17 cellular contexts compared by ENCODE assay signal in genomic region chr12:45112306-45112705, GRCh38.
DNase-seq lines count a peak whose midpoint lies in the region; ATAC-seq and TF ChIP-seq lines count a peak whose summit lies in the region.
"Had no signal": no experiment of that assay in that cellular context is flagged by ENCODE, and none has a peak within 500 bp of the region (broad histone marks: within the 10 kb centered on the region; RNA-seq: fewer than 3 reads in every experiment).

No MANE protein-coding gene starts in this region.

- H3K27ac ChIP-seq in RWPE1 = no peak overlapping the region
- no peak overlapping the region for H3K27ac ChIP-seq in CD4-positive, alpha-beta T cell (ENCODE audit: low read depth, low read length)
- H3K27ac ChIP-seq: BLaER1 had no signal

- no peak for TF ChIP-seq CTCF in RWPE1 (conservative IDR thresholded peaks at IDR 0.05; ENCODE audit: low read depth)
- TF ChIP-seq CTCF in epithelial cell of esophagus (IDR thresholded peaks at IDR 0.05; ENCODE audit: insufficient read depth, low read depth, low read length, missing control alignments) = no peak
- no peak for TF ChIP-seq CTCF in CD4-positive, alpha-beta T cell (IDR thresholded peaks at IDR 0.05)

- peak; percentile 3 for DNase-seq in RWPE1 (ENCODE audit: low spot score)
- DNase-seq in epithelial cell of esophagus (ENCODE audit: low read depth) = peak; percentile 45
- no peak for DNase-seq in occipital lobe (lab: John Stamatoyannopoulos, UW)
- DNase-seq in CD4-positive, alpha-beta T cell = no peak
- no peak for DNase-seq in kidney glomerular epithelial cell (lab: John Stamatoyannopoulos, UW)
- DNase-seq: 8988T; ACHN; BE2C; C1 segment of cervical spinal cord; Caco-2; Calu3; CD4-positive, CD25-positive, alpha-beta regulatory T cell; CD8-positive, alpha-beta T cell; DMS79 treated with DMSO at 0.1 percent for 48 hours; GF-D8 had no signal

- H3K27me3 ChIP-seq in CD4-positive, alpha-beta T cell (ENCODE audit: control insufficient read depth, insufficient read depth, low read length) = no peaks in the 10 kb centered on the region
- H3K27me3 ChIP-seq: BE2C, BLaER1 had no signal

- no peaks in the 10 kb centered on the region for H3K4me1 Mint-ChIP-seq in CD4-positive, alpha-beta T cell (ENCODE audit: low read depth)
- H3K4me1 Mint-ChIP-seq: CD14-positive monocyte; CD4-positive, CD25-positive, alpha-beta regulatory T cell had no signal

- no peak overlapping the region for H3K27ac Mint-ChIP-seq in CD4-positive, alpha-beta T cell
- H3K27ac Mint-ChIP-seq: CD14-positive monocyte; CD4-positive, CD25-positive, alpha-beta regulatory T cell; CD8-positive, alpha-beta T cell had no signal

- no peak overlapping the region for H3K4me3 ChIP-seq in epithelial cell of esophagus (ENCODE audit: low read length)
- H3K4me3 ChIP-seq: BLaER1 had no signal

- H3K36me3 Mint-ChIP-seq in CD4-positive, alpha-beta T cell (ENCODE audit: low read depth) = no peaks in the 10 kb centered on the region
- H3K36me3 Mint-ChIP-seq: CD14-positive monocyte; CD4-positive, CD25-positive, alpha-beta regulatory T cell; CD8-positive, alpha-beta T cell had no signal

- H3K9me3 ChIP-seq in CD4-positive, alpha-beta T cell (ENCODE audit: control insufficient read depth, low read length) = no peaks in the 10 kb centered on the region
- H3K9me3 ChIP-seq: BE2C, Caco-2 had no signal

- POLR2A ChIA-PET in RWPE1 (lab: Yijun Ruan, JAX; ENCODE audit: low non-redundant PET) = no interaction called here
- POLR2A ChIA-PET in CD4-positive, alpha-beta T cell (lab: Charles Lee) = interaction anchor here (0.6 kb wide), 1 partner anchor 23 kb away, joined by 3 read pairs; no protein-coding TSS in a partner anchor

- CTCF ChIA-PET in RWPE1 (lab: Yijun Ruan, JAX) = no interaction called here
- CTCF ChIA-PET in CD4-positive, alpha-beta T cell (lab: Charles Lee) = no interaction called here

- no peak overlapping the region for H3K4me3 Mint-ChIP-seq in CD4-positive, alpha-beta T cell
- H3K4me3 Mint-ChIP-seq: CD14-positive monocyte; CD8-positive, alpha-beta T cell had no signal

- ATAC-seq in CD4-positive, alpha-beta T cell (ENCODE audit: poor library complexity) = no peak
- ATAC-seq: CD8-positive, alpha-beta T cell had no signal

- intact Hi-C loops in CD4-positive, alpha-beta T cell (cut with DNase I, micrococcal nuclease) = no loop called here

- H3K27me3 Mint-ChIP-seq in CD4-positive, alpha-beta T cell = peaks cover 24% of the 10 kb centered on the region

- H3K9me3 Mint-ChIP-seq in CD4-positive, alpha-beta T cell = peaks cover 5% of the 10 kb centered on the region
- H3K9me3 Mint-ChIP-seq: CD8-positive, alpha-beta T cell had no signal

Comparison
In these comparisons a context has a peak if more than half of its experiments do, and no peak if none do; other contexts are left out.
1. DNase-seq: peak in RWPE1 (single experiment) and epithelial cell of esophagus (single experiment); none in occipital lobe (single experiment), CD4-positive, alpha-beta T cell (0 of 10) and kidney glomerular epithelial cell (single experiment).